ENCODE assay signal across 3 cellular contexts in genomic region chr9:120372040-120372439, GRCh38.
"Had no signal": no experiment of that assay in that cellular context is flagged by ENCODE, and none has a peak within 500 bp of the region (broad histone marks: within the 10 kb centered on the region; RNA-seq: fewer than 3 reads in every experiment).

No MANE protein-coding gene starts in this region.

- DNase-seq: H9, HCEC 1CT had no signal

- H3K4me2 ChIP-seq: GM23338 had no signal

- H3K4me3 ChIP-seq: GM23338 had no signal

- H2AFZ ChIP-seq: GM23338 had no signal
